Comparison of ENCODE assay signal across 28 cellular contexts in the genomic region with DNA sequence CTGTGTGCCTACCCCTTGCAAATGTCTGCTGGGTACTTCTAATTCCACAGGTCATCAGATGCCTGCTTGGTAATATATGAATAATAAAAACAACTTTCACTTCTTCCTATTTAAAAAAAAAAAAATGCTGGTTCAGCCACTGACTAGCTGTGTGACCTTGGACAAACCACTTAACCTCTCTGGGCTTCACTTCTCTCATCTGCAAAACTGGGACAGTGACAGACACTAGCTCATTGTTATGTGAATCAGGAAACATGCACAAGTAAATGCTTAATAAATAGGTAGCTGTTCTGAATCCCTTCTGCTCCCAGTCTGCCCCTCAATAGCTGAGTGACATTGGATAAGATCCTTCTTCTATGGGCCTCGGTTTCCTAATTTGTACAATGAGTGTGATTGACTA.
"Had no signal": no experiment of that assay in that cellular context is flagged by ENCODE, and none has a peak within 500 bp of the region (broad histone marks: within the 10 kb centered on the region; RNA-seq: fewer than 3 reads in every experiment).

No MANE protein-coding gene starts in this region.

- DNase-seq: colonic mucosa; cortex of kidney; effector CD8-positive, alpha-beta T cell; effector memory CD8-positive, alpha-beta T cell; endodermal cell; erythroblast; esophagus squamous epithelium; foreskin fibroblast; foreskin melanocyte; gastrocnemius medialis; glutamatergic neuron; head of caudate nucleus; heart right ventricle; hippocampal formation; left cardiac atrium; left lung; left ventricle myocardium superior; lower lobe of right lung; mesenchymal stem cell; mucosa of descending colon; naive B cell had no signal

- H3K27me3 ChIP-seq: colonic mucosa had no signal

- H3K36me3 Mint-ChIP-seq: mesothelial cell of epicardium, naive B cell had no signal

- H3K9me3 Mint-ChIP-seq: dendritic cell treated with granulocyte-macrophage colony-stimulating factor and Interleukin-4, amounts not matched to agents 40 ng/mL and 50 ng/mL, for 4 days; effector memory CD8-positive, alpha-beta T cell; endodermal cell; mesothelial cell of epicardium; naive B cell had no signal

- H3K4me3 ChIP-seq: colonic mucosa, esophagus squamous epithelium, gastrocnemius medialis, heart right ventricle, left lung, lower lobe of right lung, mucosa of descending colon had no signal

- H3K4me1 Mint-ChIP-seq: naive B cell had no signal

- H3K4me1 ChIP-seq: colonic mucosa, esophagus squamous epithelium, gastrocnemius medialis, heart right ventricle, left lung, lower lobe of right lung had no signal

- H3K9me3 ChIP-seq: colonic mucosa, esophagus squamous epithelium, gastrocnemius medialis, heart right ventricle, left lung, lower lobe of right lung, mucosa of descending colon had no signal

- H3K36me3 ChIP-seq: colonic mucosa, esophagus squamous epithelium, gastrocnemius medialis, heart right ventricle, left lung, lower lobe of right lung had no signal

- H3K27ac Mint-ChIP-seq: dendritic cell treated with granulocyte-macrophage colony-stimulating factor and Interleukin-4, amounts not matched to agents 40 ng/mL and 50 ng/mL, for 4 days; effector memory CD8-positive, alpha-beta T cell; mesothelial cell of epicardium; naive B cell had no signal

- H3K4me3 Mint-ChIP-seq: dendritic cell treated with granulocyte-macrophage colony-stimulating factor and Interleukin-4, amounts not matched to agents 40 ng/mL and 50 ng/mL, for 4 days; effector memory CD8-positive, alpha-beta T cell; mesothelial cell of epicardium; naive B cell had no signal

- ATAC-seq: effector memory CD8-positive, alpha-beta T cell; esophagus mucosa; gastrocnemius medialis; heart right ventricle; left cardiac atrium; left lung; left ventricle myocardium superior; lower lobe of right lung; mucosa of descending colon had no signal

- FAIRE-seq: endometrium, islet of Langerhans, keratinocyte had no signal

- H3K27ac ChIP-seq: colonic mucosa, epithelial cell of prostate, esophagus squamous epithelium, gastrocnemius medialis, heart right ventricle, left lung, lower lobe of right lung had no signal
